ENCODE assay signal across 1 cellular context in the genomic region with DNA sequence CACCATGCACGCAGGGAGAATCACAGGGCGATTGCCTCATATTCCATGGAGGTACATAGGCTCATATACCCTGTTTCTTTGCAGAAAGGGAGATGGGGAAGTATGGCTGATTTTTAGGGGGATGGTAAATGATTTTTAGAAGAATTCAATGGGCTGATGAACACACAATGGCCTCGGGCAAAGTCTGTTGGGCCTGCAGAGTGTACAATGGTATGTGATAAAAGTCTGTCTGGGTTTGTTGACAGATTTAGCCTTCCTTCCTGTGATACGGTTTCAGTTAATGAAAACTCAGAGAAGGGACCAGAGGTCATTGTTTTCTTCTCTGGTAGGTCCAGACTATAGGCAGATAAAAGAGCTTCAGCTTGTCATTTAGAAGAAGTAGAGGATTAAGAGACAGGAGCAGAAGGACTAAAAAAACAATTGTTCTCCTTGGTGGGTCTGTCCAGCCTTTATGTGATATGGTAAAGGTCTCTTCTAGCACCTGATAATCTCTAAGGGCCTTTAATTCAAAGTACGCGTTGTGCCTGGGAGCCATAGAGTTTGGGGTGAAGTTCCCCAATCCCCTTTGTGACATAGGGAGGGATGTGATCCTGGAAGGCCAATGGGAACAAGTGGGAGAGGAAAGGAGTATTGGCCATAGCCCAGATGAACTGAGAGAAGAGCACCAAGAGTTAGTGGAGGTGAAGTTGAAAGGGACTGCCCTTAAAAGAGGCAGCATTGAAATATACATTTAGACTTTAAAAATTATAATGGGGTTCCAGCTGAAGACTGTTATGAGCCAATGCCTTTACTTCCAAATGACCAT.
TF ChIP-seq lines count a peak whose summit lies in the region.

No MANE protein-coding gene starts in this region.

TF ChIP-seq in HepG2, 621 proteins besides CTCF, POLR2A, EP300 and RAD21 (continued from another document and continues in another):
- TF ChIP-seq, protein P1, sequence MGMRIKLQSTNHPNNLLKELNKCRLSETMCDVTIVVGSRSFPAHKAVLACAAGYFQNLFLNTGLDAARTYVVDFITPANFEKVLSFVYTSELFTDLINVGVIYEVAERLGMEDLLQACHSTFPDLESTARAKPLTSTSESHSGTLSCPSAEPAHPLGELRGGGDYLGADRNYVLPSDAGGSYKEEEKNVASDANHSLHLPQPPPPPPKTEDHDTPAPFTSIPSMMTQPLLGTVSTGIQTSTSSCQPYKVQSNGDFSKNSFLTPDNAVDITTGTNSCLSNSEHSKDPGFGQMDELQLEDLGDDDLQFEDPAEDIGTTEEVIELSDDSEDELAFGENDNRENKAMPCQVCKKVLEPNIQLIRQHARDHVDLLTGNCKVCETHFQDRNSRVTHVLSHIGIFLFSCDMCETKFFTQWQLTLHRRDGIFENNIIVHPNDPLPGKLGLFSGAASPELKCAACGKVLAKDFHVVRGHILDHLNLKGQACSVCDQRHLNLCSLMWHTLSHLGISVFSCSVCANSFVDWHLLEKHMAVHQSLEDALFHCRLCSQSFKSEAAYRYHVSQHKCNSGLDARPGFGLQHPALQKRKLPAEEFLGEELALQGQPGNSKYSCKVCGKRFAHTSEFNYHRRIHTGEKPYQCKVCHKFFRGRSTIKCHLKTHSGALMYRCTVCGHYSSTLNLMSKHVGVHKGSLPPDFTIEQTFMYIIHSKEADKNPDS (CRISPR knock-in tag; IDR thresholded peaks at IDR 0.05): 0 out of 2 replicates have a peak, but pooled peaks have one; percentile 52
- TF ChIP-seq ZNF878 (CRISPR knock-in tag; IDR thresholded peaks at IDR 0.05) (no peak), ZNF407 (CRISPR knock-in tag; IDR thresholded peaks at IDR 0.05; ENCODE audit: not compliant biosample characterization) (no peak), POGZ (CRISPR knock-in tag; IDR thresholded peaks at IDR 0.05) (peak; percentile 66), ZNF720 (CRISPR knock-in tag; IDR thresholded peaks at IDR 0.05) (no peak), ZKSCAN1 (IDR thresholded peaks at IDR 0.05; ENCODE audit: low read length) (peak; percentile 24; the same call in 1 of the 2 replicates), ZSCAN22 (CRISPR knock-in tag; IDR thresholded peaks at IDR 0.05) (0 out of 2 replicates have a peak, but pooled peaks have one; percentile 41), ZNF567 (CRISPR knock-in tag; IDR thresholded peaks at IDR 0.05; ENCODE audit: borderline replicate concordance) (no peak), ZNF598 (CRISPR knock-in tag; IDR thresholded peaks at IDR 0.05; ENCODE audit: borderline replicate concordance) (no peak), REL (CRISPR knock-in tag; conservative IDR thresholded peaks at IDR 0.05) (no peak), CEBPZ (IDR thresholded peaks at IDR 0.05; ENCODE audit: low read length) (no peak), KLF6 (CRISPR knock-in tag; IDR thresholded peaks at IDR 0.05) (no peak), ZNF577 (CRISPR knock-in tag; IDR thresholded peaks at IDR 0.05; ENCODE audit: borderline replicate concordance, low read depth) (no peak), MAF1 (CRISPR knock-in tag; IDR thresholded peaks at IDR 0.05; ENCODE audit: borderline replicate concordance) (no peak), ZBTB7A (CRISPR knock-in tag; IDR thresholded peaks at IDR 0.05) (no peak), NKX3-1 (CRISPR knock-in tag; IDR thresholded peaks at IDR 0.05) (no peak), ZNF24 (IDR thresholded peaks at IDR 0.05) (no peak), SSRP1 (CRISPR knock-in tag; IDR thresholded peaks at IDR 0.05) (peak; percentile 96), TBP (CRISPR knock-in tag; IDR thresholded peaks at IDR 0.05) (no peak), FOXP1 (IDR thresholded peaks at IDR 0.05) (no peak), FOXP1 (CRISPR knock-in tag; IDR thresholded peaks at IDR 0.05) (peak; percentile 83), PAX8 (CRISPR knock-in tag; IDR thresholded peaks at IDR 0.05; ENCODE audit: borderline replicate concordance) (no peak), HOXA7 (CRISPR knock-in tag; IDR thresholded peaks at IDR 0.05) (no peak)
- TF ChIP-seq, protein P2, sequence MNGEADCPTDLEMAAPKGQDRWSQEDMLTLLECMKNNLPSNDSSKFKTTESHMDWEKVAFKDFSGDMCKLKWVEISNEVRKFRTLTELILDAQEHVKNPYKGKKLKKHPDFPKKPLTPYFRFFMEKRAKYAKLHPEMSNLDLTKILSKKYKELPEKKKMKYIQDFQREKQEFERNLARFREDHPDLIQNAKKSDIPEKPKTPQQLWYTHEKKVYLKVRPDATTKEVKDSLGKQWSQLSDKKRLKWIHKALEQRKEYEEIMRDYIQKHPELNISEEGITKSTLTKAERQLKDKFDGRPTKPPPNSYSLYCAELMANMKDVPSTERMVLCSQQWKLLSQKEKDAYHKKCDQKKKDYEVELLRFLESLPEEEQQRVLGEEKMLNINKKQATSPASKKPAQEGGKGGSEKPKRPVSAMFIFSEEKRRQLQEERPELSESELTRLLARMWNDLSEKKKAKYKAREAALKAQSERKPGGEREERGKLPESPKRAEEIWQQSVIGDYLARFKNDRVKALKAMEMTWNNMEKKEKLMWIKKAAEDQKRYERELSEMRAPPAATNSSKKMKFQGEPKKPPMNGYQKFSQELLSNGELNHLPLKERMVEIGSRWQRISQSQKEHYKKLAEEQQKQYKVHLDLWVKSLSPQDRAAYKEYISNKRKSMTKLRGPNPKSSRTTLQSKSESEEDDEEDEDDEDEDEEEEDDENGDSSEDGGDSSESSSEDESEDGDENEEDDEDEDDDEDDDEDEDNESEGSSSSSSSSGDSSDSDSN (CRISPR knock-in tag; IDR thresholded peaks at IDR 0.05): no peak
- TF ChIP-seq, protein P3, sequence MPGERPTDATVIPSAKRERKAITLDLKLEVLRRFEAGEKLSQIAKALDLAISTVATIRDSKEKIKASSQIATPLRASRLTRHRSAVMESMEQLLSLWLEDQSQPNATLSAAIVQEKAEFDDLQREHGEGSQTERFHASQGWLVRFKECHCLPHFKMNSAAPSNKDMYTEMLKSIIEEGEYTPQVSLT (CRISPR knock-in tag; IDR thresholded peaks at IDR 0.05; ENCODE audit: borderline replicate concordance, low read depth): no peak
- TF ChIP-seq, protein P4, sequence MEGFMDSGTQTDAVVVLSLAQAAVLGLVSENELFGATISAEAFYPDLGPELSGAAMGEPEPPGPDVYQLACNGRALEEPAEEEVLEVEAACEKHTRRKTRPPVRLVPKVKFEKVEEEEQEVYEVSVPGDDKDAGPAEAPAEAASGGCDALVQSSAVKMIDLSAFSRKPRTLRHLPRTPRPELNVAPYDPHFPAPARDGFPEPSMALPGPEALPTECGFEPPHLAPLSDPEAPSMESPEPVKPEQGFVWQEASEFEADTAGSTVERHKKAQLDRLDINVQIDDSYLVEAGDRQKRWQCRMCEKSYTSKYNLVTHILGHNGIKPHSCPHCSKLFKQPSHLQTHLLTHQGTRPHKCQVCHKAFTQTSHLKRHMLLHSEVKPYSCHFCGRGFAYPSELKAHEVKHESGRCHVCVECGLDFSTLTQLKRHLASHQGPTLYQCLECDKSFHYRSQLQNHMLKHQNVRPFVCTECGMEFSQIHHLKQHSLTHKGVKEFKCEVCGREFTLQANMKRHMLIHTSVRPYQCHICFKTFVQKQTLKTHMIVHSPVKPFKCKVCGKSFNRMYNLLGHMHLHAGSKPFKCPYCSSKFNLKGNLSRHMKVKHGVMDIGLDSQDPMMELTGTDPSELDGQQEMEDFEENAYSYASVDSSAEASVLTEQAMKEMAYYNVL (CRISPR knock-in tag; IDR thresholded peaks at IDR 0.05; ENCODE audit: borderline replicate concordance): peak; percentile 98
- TF ChIP-seq, protein P5, sequence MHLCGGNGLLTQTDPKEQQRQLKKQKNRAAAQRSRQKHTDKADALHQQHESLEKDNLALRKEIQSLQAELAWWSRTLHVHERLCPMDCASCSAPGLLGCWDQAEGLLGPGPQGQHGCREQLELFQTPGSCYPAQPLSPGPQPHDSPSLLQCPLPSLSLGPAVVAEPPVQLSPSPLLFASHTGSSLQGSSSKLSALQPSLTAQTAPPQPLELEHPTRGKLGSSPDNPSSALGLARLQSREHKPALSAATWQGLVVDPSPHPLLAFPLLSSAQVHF (CRISPR knock-in tag; IDR thresholded peaks at IDR 0.05): no peak
- TF ChIP-seq, protein P6, sequence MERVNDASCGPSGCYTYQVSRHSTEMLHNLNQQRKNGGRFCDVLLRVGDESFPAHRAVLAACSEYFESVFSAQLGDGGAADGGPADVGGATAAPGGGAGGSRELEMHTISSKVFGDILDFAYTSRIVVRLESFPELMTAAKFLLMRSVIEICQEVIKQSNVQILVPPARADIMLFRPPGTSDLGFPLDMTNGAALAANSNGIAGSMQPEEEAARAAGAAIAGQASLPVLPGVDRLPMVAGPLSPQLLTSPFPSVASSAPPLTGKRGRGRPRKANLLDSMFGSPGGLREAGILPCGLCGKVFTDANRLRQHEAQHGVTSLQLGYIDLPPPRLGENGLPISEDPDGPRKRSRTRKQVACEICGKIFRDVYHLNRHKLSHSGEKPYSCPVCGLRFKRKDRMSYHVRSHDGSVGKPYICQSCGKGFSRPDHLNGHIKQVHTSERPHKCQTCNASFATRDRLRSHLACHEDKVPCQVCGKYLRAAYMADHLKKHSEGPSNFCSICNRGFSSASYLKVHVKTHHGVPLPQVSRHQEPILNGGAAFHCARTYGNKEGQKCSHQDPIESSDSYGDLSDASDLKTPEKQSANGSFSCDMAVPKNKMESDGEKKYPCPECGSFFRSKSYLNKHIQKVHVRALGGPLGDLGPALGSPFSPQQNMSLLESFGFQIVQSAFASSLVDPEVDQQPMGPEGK (CRISPR knock-in tag; IDR thresholded peaks at IDR 0.05): no peak
- TF ChIP-seq, protein P7, sequence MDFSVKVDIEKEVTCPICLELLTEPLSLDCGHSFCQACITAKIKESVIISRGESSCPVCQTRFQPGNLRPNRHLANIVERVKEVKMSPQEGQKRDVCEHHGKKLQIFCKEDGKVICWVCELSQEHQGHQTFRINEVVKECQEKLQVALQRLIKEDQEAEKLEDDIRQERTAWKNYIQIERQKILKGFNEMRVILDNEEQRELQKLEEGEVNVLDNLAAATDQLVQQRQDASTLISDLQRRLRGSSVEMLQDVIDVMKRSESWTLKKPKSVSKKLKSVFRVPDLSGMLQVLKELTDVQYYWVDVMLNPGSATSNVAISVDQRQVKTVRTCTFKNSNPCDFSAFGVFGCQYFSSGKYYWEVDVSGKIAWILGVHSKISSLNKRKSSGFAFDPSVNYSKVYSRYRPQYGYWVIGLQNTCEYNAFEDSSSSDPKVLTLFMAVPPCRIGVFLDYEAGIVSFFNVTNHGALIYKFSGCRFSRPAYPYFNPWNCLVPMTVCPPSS (IDR thresholded peaks at IDR 0.05): no peak
